11 cellular contexts compared by ENCODE assay signal in the genomic region with DNA sequence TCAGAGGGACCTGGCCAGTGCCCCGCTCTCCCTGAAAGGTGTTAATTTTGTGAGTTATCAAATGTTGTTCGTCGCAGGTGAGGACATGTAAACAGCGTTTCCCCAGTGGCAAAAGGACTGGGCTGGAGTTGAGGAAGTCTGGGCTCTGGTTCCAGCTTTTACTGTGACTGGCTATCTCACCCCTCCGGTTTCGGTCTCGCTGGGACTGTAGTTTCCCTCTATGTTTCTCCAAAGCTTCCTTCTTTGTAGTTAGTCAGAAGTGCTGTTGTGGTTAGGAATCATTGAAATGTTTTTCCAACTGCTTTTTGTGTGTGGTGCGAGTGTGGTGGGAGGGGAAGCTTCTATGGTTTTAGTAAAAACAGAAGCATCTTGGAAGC. TPM values are rescaled to one million over a fixed set of nuclear protein-coding genes. Genes with fewer than 3 reads are reported as not detected.
A peak's percentile ranks its signal among the peaks of the same experiment; 100 is the strongest.
DNase-seq lines count a peak whose midpoint lies in the region; ATAC-seq and TF ChIP-seq lines count a peak whose summit lies in the region.
"Had no signal": no experiment of that assay in that cellular context is flagged by ENCODE, and none has a peak within 500 bp of the region (broad histone marks: within the 10 kb centered on the region; RNA-seq: fewer than 3 reads in every experiment).

No MANE protein-coding gene starts in this region.

- no peak for TF ChIP-seq EP300 in esophagus muscularis mucosa (IDR thresholded peaks at IDR 0.05)

- BruUV-seq in Caco-2 (replicated peaks; lab: Mats Ljungman, UMichigan) (no TSS peak), PC-9 (replicated peaks; lab: Mats Ljungman, UMichigan) (no TSS peak)

- no peak overlapping the region for H3K4me3 ChIP-seq in Caco-2 (ENCODE audit: low read depth, low read length)
- H3K4me3 ChIP-seq in PC-9, result no peak overlapping the region; the same call in 1 of the 2 replicates
- no peak overlapping the region for H3K4me3 ChIP-seq in fibroblast of mammary gland (ENCODE audit: control insufficient read depth, low read depth, low read length)
- peak overlapping the region in 2 of 4 donors; percentile 5 to 59 for H3K4me3 ChIP-seq in esophagus muscularis mucosa

- POLR2A ChIA-PET in Caco-2 (lab: Charles Lee), result no interaction called here
- POLR2A ChIA-PET in PC-9 (lab: Charles Lee; ENCODE audit: unreplicated experiment), result interaction anchor here (0.5 to 1.0 kb wide), 5 partner anchors 22 to 728 kb away, joined by 3 to 6 read pairs (median 4); no protein-coding TSS in a partner anchor

- WGBS in esophagus muscularis mucosa, result 69% methylated on average over 8 of the region's 8 CpGs

- H3K4me3 Mint-ChIP-seq in Caco-2 (ENCODE audit: unreplicated experiment), result peak overlapping the region; percentile 81

- H3K36me3 ChIP-seq in Caco-2 (ENCODE audit: control insufficient read depth, insufficient read depth, low read length), result no peaks in the 10 kb centered on the region; the same call in 1 of the 2 replicates
- H3K36me3 ChIP-seq in PC-9 (ENCODE audit: low read depth), result 0 out of 2 replicates have a peak, but pooled peaks cover 2% of the 10 kb centered on the region
- no peaks in the 10 kb centered on the region for H3K36me3 ChIP-seq in esophagus muscularis mucosa

- H3K79me2 ChIP-seq in PC-9 (ENCODE audit: low read depth), result peaks cover 39% of the 10 kb centered on the region

- H3K27ac ChIP-seq in PC-9 (no peak overlapping the region), esophagus muscularis mucosa (replicated peaks in 1 of 4) (no peak overlapping the region)

- H3K4me1 Mint-ChIP-seq in Caco-2 (ENCODE audit: low read depth, unreplicated experiment), result peaks cover 30% of the 10 kb centered on the region

- H3K27ac Mint-ChIP-seq in Caco-2 (ENCODE audit: unreplicated experiment), result peak overlapping the region; percentile 11

- no peaks in the 10 kb centered on the region for H3K27me3 Mint-ChIP-seq in Caco-2 (ENCODE audit: insufficient read depth, unreplicated experiment)

- H3K4me1 ChIP-seq in Caco-2 (peaks cover 9% of the 10 kb centered on the region), PC-9 (replicated peaks; ENCODE audit: insufficient read depth) (peaks cover 39% of the 10 kb centered on the region), esophagus muscularis mucosa (peaks cover 16 to 32% (median 26%) of the 10 kb centered on the region in 4 donors)

- H3K9me2 ChIP-seq in PC-9 (ENCODE audit: insufficient read depth), result no peaks in the 10 kb centered on the region

- H3K27me3 ChIP-seq in Caco-2 (replicated peaks; ENCODE audit: control insufficient read depth, insufficient read depth, low read length), result no peaks in the 10 kb centered on the region
- no peaks in the 10 kb centered on the region for H3K27me3 ChIP-seq in PC-9 (ENCODE audit: insufficient read depth, low read depth)
- peaks cover 0 to 9% (median 0%) of the 10 kb centered on the region in 4 donors for H3K27me3 ChIP-seq in esophagus muscularis mucosa

- TF ChIP-seq POLR2A in esophagus muscularis mucosa (IDR thresholded peaks at IDR 0.05; ENCODE audit: low read depth), result no peak

- no peaks in the 10 kb centered on the region for H3K9me3 Mint-ChIP-seq in Caco-2 (ENCODE audit: unreplicated experiment)

- DNase-seq in Caco-2 (no peak), PC-9 (peak in 1 of 2 experiments; percentile 19), fibroblast of mammary gland (ENCODE audit: low read depth) (peak; percentile 24), omental fat pad (ENCODE audit: low spot score) (no peak), esophagus muscularis mucosa (ENCODE audit: extremely low spot score) (no peak), EL (no peak), NCI-H1417 treated with DMSO at 0.1 percent for 48 hours (lab: John Stamatoyannopoulos, UW) (no peak)
- no peak for DNase-seq in stimulated activated CD4-positive, alpha-beta T cell treated with anti-CD3 and anti-CD28 coated beads, Interleukin-4, amount 100 ng/mL, for 24 hours
- DNase-seq: activated effector memory CD4-positive, alpha-beta T cell treated with anti-CD3 and anti-CD28 coated beads, Interleukin-2, amount 50 U/mL, for 16 hours; DND-41; NCI-H1436 had no signal

- H3K4me2 ChIP-seq in PC-9, result peak overlapping the region; percentile 93

- H4K20me1 ChIP-seq in PC-9 (ENCODE audit: insufficient read depth), result no peaks in the 10 kb centered on the region

- no peak for TF ChIP-seq CTCF in Caco-2 (IDR thresholded peaks at IDR 0.05; ENCODE audit: insufficient read depth in 1 of 2, low read depth in 1 of 2, low read length in 1 of 2, severe bottlenecking in 1 of 2, unreplicated experiment in 1 of 2)
- no peak for TF ChIP-seq CTCF in PC-9 (conservative IDR thresholded peaks at IDR 0.05)
- no peak for TF ChIP-seq CTCF in fibroblast of mammary gland (conservative IDR thresholded peaks at IDR 0.05; ENCODE audit: control insufficient read depth, insufficient read depth, low read depth, low read length)
- no peak for TF ChIP-seq CTCF in omental fat pad (IDR thresholded peaks at IDR 0.05)
- TF ChIP-seq CTCF in esophagus muscularis mucosa (IDR thresholded peaks at IDR 0.05), result no peak

- peak overlapping the region; percentile 90; the same call in 1 of the 2 replicates for H2AFZ ChIP-seq in PC-9

- H3F3A ChIP-seq in PC-9 (ENCODE audit: insufficient read depth, low read depth), result peaks cover 4% of the 10 kb centered on the region; the same call in 1 of the 2 replicates

- intact Hi-C loops in Caco-2 (cut with micrococcal nuclease; ENCODE audit: unreplicated experiment) (loop anchor here (5.0 kb wide), 2 partner anchors 99 to 201 kb away; a partner anchor contains a TSS), PC-9 (cut with micrococcal nuclease; ENCODE audit: unreplicated experiment) (loop anchor here (2.0 to 10.0 kb wide), 7 partner anchors 22 to 729 kb away; a partner anchor contains a TSS), esophagus muscularis mucosa (cut with DNase I) (loop anchor here (5.0 to 10.0 kb wide), 3 partner anchors 101 to 361 kb away; no protein-coding TSS in a partner anchor)

- H3K9me3 ChIP-seq in Caco-2 (no peaks in the 10 kb centered on the region), PC-9 (ENCODE audit: insufficient read depth, low read depth) (no peaks in the 10 kb centered on the region; the same call in 1 of the 2 replicates), esophagus muscularis mucosa (no peaks in the 10 kb centered on the region)

- peak; percentile 26 for ATAC-seq in omental fat pad (ENCODE audit: low FRiP score)

- CTCF ChIA-PET in Caco-2 (lab: Charles Lee), result interaction anchor here (0.6 to 2.8 kb wide), 8 partner anchors 10 to 1721 kb away, joined by 3 to 28 read pairs (median 6); no protein-coding TSS in a partner anchor
- CTCF ChIA-PET in PC-9 (lab: Charles Lee), result interaction anchor here (0.5 to 3.4 kb wide), 8 partner anchors 12 to 101 kb away, joined by 3 to 20 read pairs (median 5); no protein-coding TSS in a partner anchor

- no peaks in the 10 kb centered on the region for H3K36me3 Mint-ChIP-seq in Caco-2 (ENCODE audit: insufficient read depth, unreplicated experiment)

RNA-seq across cellular contexts. Expression of a gene that starts 1.0 kb away (rescaled TPM):
- 38.9 and 39.3 TPM in 2 replicates for total RNA-seq in Caco-2 (2022)
- total RNA-seq in PC-9 (2021), result 25.9 and 27.1 TPM in 2 replicates
- total RNA-seq in omental fat pad, result 100 to 1,000 TPM in 1 of 4 donors, 10 to 100 TPM in 2, 1 to 10 TPM in 1; 2.7 to 184 (median 58.3) TPM
- 1 to 10 TPM in 1 of 4 donors, under 1 TPM in 2, not detected in 1; 0.92 to 1.2 (median 0.99) TPM for total RNA-seq in esophagus muscularis mucosa
